13 cellular contexts compared by ENCODE assay signal in genomic region chr13:33283195-33283910, GRCh38. TPM values are rescaled to one million over a fixed set of nuclear protein-coding genes. Genes with fewer than 3 reads are reported as not detected.
DNase-seq lines count a peak whose midpoint lies in the region; ATAC-seq and TF ChIP-seq lines count a peak whose summit lies in the region.
"Had no signal": no experiment of that assay in that cellular context is flagged by ENCODE, and none has a peak within 500 bp of the region (broad histone marks: within the 10 kb centered on the region; RNA-seq: fewer than 3 reads in every experiment).

No MANE protein-coding gene starts in this region.

- no TSS peak for BruUV-seq in mammary epithelial cell (replicated peaks; lab: Mats Ljungman, UMichigan)
- BruUV-seq in Caco-2 (replicated peaks; lab: Mats Ljungman, UMichigan): no TSS peak

- H3K27ac Mint-ChIP-seq in Caco-2 (ENCODE audit: unreplicated experiment): no peak overlapping the region
- H3K27ac Mint-ChIP-seq: activated CD8-positive, alpha-beta T cell treated with anti-CD3 and anti-CD28 coated beads, Interleukin-2, amount 10 ng/mL, durations not matched to agents 7 days and 5 days; activated naive CD8-positive, alpha-beta T cell treated with anti-CD3 and anti-CD28 coated beads for 36 hours; stimulated activated effector memory CD8-positive, alpha-beta T cell treated with anti-CD3 and anti-CD28 coated beads, Interleukin-12 subunit alpha, Interleukin-12 subunit beta, amount 100 ng/mL, for 72 hours had no signal

- H3K9me3 ChIP-seq in mammary epithelial cell (replicated peaks; ENCODE audit: insufficient read depth, low read length): no peaks in the 10 kb centered on the region
- H3K9me3 ChIP-seq in stomach smooth muscle (ENCODE audit: control insufficient read depth in 2 of 2, low read length in 2 of 2): no peaks in the 10 kb centered on the region
- no peaks in the 10 kb centered on the region for H3K9me3 ChIP-seq in Caco-2
- H3K9me3 ChIP-seq in mucosa of descending colon: no peaks in the 10 kb centered on the region

- H3K27me3 Mint-ChIP-seq in Caco-2 (ENCODE audit: insufficient read depth, unreplicated experiment): no peaks in the 10 kb centered on the region
- H3K27me3 Mint-ChIP-seq in activated T-cell treated with anti-CD3 and anti-CD28 coated beads, Interleukin-2, amount 50 U/mL, for 4 hours (ENCODE audit: low read depth): peaks cover 36% of the 10 kb centered on the region

- in situ Hi-C loops in mammary epithelial cell (cut with MboI; ENCODE audit: low sequenced_read_pairs in 2 of 2): no loop called here

- CTCF ChIA-PET in mammary epithelial cell (lab: Charles Lee; ENCODE audit: low non-redundant PET): no interaction called here
- CTCF ChIA-PET in Caco-2 (lab: Charles Lee): no interaction called here

- no peaks in the 10 kb centered on the region for H4K20me1 ChIP-seq in mammary epithelial cell (ENCODE audit: insufficient read depth, low read length)

- peak overlapping the region; percentile 100 for H3K9ac ChIP-seq in mammary epithelial cell (ENCODE audit: insufficient read depth, low read length)
- peak overlapping the region in 1 of 2 donors; percentile 34 for H3K9ac ChIP-seq in stomach smooth muscle (ENCODE audit: low read length in 2 of 2)

- TF ChIP-seq CTCF in mammary epithelial cell (conservative IDR thresholded peaks at IDR 0.05 in 1 of 2, IDR thresholded peaks at IDR 0.05 in 1 of 2; ENCODE audit: extremely low read depth in 1 of 2, insufficient read depth in 1 of 2, low read depth in 1 of 2, low read length in 2 of 2) (no peak), Caco-2 (IDR thresholded peaks at IDR 0.05; ENCODE audit: insufficient read depth in 1 of 2, low read depth in 1 of 2, low read length in 1 of 2, severe bottlenecking in 1 of 2, unreplicated experiment in 1 of 2) (no peak), mucosa of descending colon (IDR thresholded peaks at IDR 0.05) (no peak)

- peaks cover 19% of the 10 kb centered on the region for H3K36me3 Mint-ChIP-seq in Caco-2 (ENCODE audit: insufficient read depth, unreplicated experiment)
- no peaks in the 10 kb centered on the region for H3K36me3 Mint-ChIP-seq in activated T-cell treated with anti-CD3 and anti-CD28 coated beads, Interleukin-2, amount 50 U/mL, for 4 hours (ENCODE audit: insufficient read depth)
- H3K36me3 Mint-ChIP-seq: activated naive CD8-positive, alpha-beta T cell treated with anti-CD3 and anti-CD28 coated beads for 36 hours; stimulated activated effector memory CD8-positive, alpha-beta T cell treated with anti-CD3 and anti-CD28 coated beads, Interleukin-12 subunit alpha, Interleukin-12 subunit beta, amount 100 ng/mL, for 72 hours had no signal

- WGBS in mammary epithelial cell (ENCODE audit: low coverage, missing lambda C conversion rate): 89% methylated on average over 1 of the region's 1 CpG

- H3K4me3 ChIP-seq in mammary epithelial cell (replicated peaks in 1 of 3; ENCODE audit: insufficient read depth in 1 of 3, low read depth in 2 of 3, low read length in 3 of 3) (peak overlapping the region in 2 of 3 experiments; percentile 67 to 94), stomach smooth muscle (ENCODE audit: low read length in 2 of 2) (peak overlapping the region; percentile 84 to 95), Caco-2 (ENCODE audit: low read depth, low read length) (no peak overlapping the region), mucosa of descending colon (no peak overlapping the region)

- dilution Hi-C loops in mammary epithelial cell (cut with HindIII; ENCODE audit: low sequenced_read_pairs): no loop called here

- H2AFZ ChIP-seq in mammary epithelial cell (ENCODE audit: low read depth, low read length): no peak overlapping the region

- peaks cover 51% of the 10 kb centered on the region for H3K4me1 ChIP-seq in mammary epithelial cell (ENCODE audit: insufficient read depth, low read length)
- peaks cover 22% of the 10 kb centered on the region for H3K4me1 ChIP-seq in stomach smooth muscle (ENCODE audit: control insufficient read depth, insufficient read depth, low read length)
- peaks cover 14% of the 10 kb centered on the region; the same call in 1 of the 2 replicates for H3K4me1 ChIP-seq in Caco-2
- peaks cover 28% of the 10 kb centered on the region for H3K4me1 ChIP-seq in mucosa of descending colon (ENCODE audit: low read depth)

- peak overlapping the region; percentile 75 for H3K4me2 ChIP-seq in mammary epithelial cell (ENCODE audit: insufficient read depth, low read depth, low read length)

- H3K36me3 ChIP-seq in mammary epithelial cell (ENCODE audit: insufficient read depth, low read length): no peaks in the 10 kb centered on the region
- no peaks in the 10 kb centered on the region for H3K36me3 ChIP-seq in stomach smooth muscle (ENCODE audit: control insufficient read depth in 2 of 2, insufficient read depth in 2 of 2, low read length in 2 of 2)
- H3K36me3 ChIP-seq in Caco-2 (ENCODE audit: control insufficient read depth, insufficient read depth, low read length): no peaks in the 10 kb centered on the region
- H3K36me3 ChIP-seq in mucosa of descending colon (ENCODE audit: low read depth): no peaks in the 10 kb centered on the region

- H3K27ac ChIP-seq in mammary epithelial cell (ENCODE audit: insufficient read depth, low read depth, low read length) (peak overlapping the region; percentile 99), layer of hippocampus (ENCODE audit: low read depth, low read length) (peak overlapping the region; percentile 76), stomach smooth muscle (ENCODE audit: low read length) (no peak overlapping the region)

- H3K9me3 Mint-ChIP-seq in Caco-2 (ENCODE audit: unreplicated experiment): no peaks in the 10 kb centered on the region
- no peaks in the 10 kb centered on the region for H3K9me3 Mint-ChIP-seq in activated T-cell treated with anti-CD3 and anti-CD28 coated beads, Interleukin-2, amount 50 U/mL, for 4 hours
- H3K9me3 Mint-ChIP-seq: activated naive CD8-positive, alpha-beta T cell treated with anti-CD3 and anti-CD28 coated beads for 36 hours; stimulated activated effector memory CD8-positive, alpha-beta T cell treated with anti-CD3 and anti-CD28 coated beads, Interleukin-12 subunit alpha, Interleukin-12 subunit beta, amount 100 ng/mL, for 72 hours had no signal

- H3K27me3 ChIP-seq in mammary epithelial cell (ENCODE audit: insufficient read depth, low read length): no peaks in the 10 kb centered on the region
- no peaks in the 10 kb centered on the region for H3K27me3 ChIP-seq in layer of hippocampus (ENCODE audit: control insufficient read depth, insufficient read depth, low read length)
- H3K27me3 ChIP-seq in stomach smooth muscle (ENCODE audit: control insufficient read depth in 1 of 2, insufficient read depth in 2 of 2, low read length in 2 of 2): no peaks in the 10 kb centered on the region
- H3K27me3 ChIP-seq in Caco-2 (replicated peaks; ENCODE audit: control insufficient read depth, insufficient read depth, low read length): no peaks in the 10 kb centered on the region

- peak; percentile 14 for DNase-seq in HT1080 (ENCODE audit: low read depth)
- no peak for DNase-seq in mammary epithelial cell
- no peak for DNase-seq in Caco-2
- no peak for DNase-seq in activated T-cell treated with anti-CD3 and anti-CD28 coated beads, Interleukin-2, amount 50 U/mL, for 4 hours
- no peak for DNase-seq in mucosa of descending colon
- DNase-seq in GM19240 (ENCODE audit: insufficient read length, low spot score): no peak
- DNase-seq: activated CD8-positive, alpha-beta T cell treated with anti-CD3 and anti-CD28 coated beads, Interleukin-2, amount 10 ng/mL, durations not matched to agents 7 days and 5 days; activated naive CD8-positive, alpha-beta T cell treated with anti-CD3 and anti-CD28 coated beads for 36 hours; NCI-H1417; T-helper 2 cell had no signal

- intact Hi-C loops in mammary epithelial cell (cut with micrococcal nuclease): loop anchor here (10.0 kb wide), 2 partner anchors 159 to 441 kb away; no protein-coding TSS in a partner anchor
- intact Hi-C loops in Caco-2 (cut with micrococcal nuclease; ENCODE audit: unreplicated experiment): no loop called here
- intact Hi-C loops in mucosa of descending colon (cut with DNase I, micrococcal nuclease): no loop called here

- H3K4me1 Mint-ChIP-seq in Caco-2 (ENCODE audit: low read depth, unreplicated experiment): peaks cover 19% of the 10 kb centered on the region
- peaks cover 15% of the 10 kb centered on the region for H3K4me1 Mint-ChIP-seq in activated T-cell treated with anti-CD3 and anti-CD28 coated beads, Interleukin-2, amount 50 U/mL, for 4 hours (ENCODE audit: low read depth)

- ATAC-seq in activated T-cell treated with anti-CD3 and anti-CD28 coated beads, Interleukin-2, amount 50 U/mL, for 4 hours: no peak
- ATAC-seq in mucosa of descending colon: no peak
- ATAC-seq: activated CD8-positive, alpha-beta T cell treated with anti-CD3 and anti-CD28 coated beads, Interleukin-2, amount 10 ng/mL, durations not matched to agents 7 days and 5 days; stimulated activated effector memory CD8-positive, alpha-beta T cell treated with anti-CD3 and anti-CD28 coated beads, Interleukin-12 subunit alpha, Interleukin-12 subunit beta, amount 100 ng/mL, for 72 hours had no signal

- H3K79me2 ChIP-seq in mammary epithelial cell (ENCODE audit: insufficient read depth, low read length): peaks cover 56% of the 10 kb centered on the region

- H3K4me3 Mint-ChIP-seq in Caco-2 (ENCODE audit: unreplicated experiment): no peak overlapping the region
- H3K4me3 Mint-ChIP-seq in activated T-cell treated with anti-CD3 and anti-CD28 coated beads, Interleukin-2, amount 50 U/mL, for 4 hours: no peak overlapping the region
- H3K4me3 Mint-ChIP-seq: activated CD8-positive, alpha-beta T cell treated with anti-CD3 and anti-CD28 coated beads, Interleukin-2, amount 10 ng/mL, durations not matched to agents 7 days and 5 days; activated naive CD8-positive, alpha-beta T cell treated with anti-CD3 and anti-CD28 coated beads for 36 hours; stimulated activated effector memory CD8-positive, alpha-beta T cell treated with anti-CD3 and anti-CD28 coated beads, Interleukin-12 subunit alpha, Interleukin-12 subunit beta, amount 100 ng/mL, for 72 hours had no signal

- POLR2A ChIA-PET in Caco-2 (lab: Charles Lee): no interaction called here

RNA-seq across cellular contexts. Expression of gene STARD13, which starts 2.2 kb away (rescaled TPM):
- total RNA-seq in HT1080 (2014; rRNA removed; shearing (Covaris generic)): 9.6 and 11.2 TPM in 2 replicates
- 11.2 and 11.6 TPM in 2 replicates for polyA plus RNA-seq in HT1080 (2015; cell fraction: cytosol; rRNA removed)
- 35.1 and 36.8 TPM in 2 replicates for polyA plus RNA-seq in HT1080 (2015; cell fraction: nucleus; rRNA removed)
- total RNA-seq in mammary epithelial cell: 10 to 100 TPM; 10.8 to 15.5 TPM
- polyA plus RNA-seq in mammary epithelial cell: 3.8 TPM
- 21.7 TPM for polyA minus RNA-seq in mammary epithelial cell
- total RNA-seq in Caco-2 (2022): 9.1 and 12.9 TPM in 2 replicates
- under 1 TPM; 0.05 to 0.15 (median 0.14) TPM for total RNA-seq in activated T-cell treated with anti-CD3 and anti-CD28 coated beads, Interleukin-2, amount 50 U/mL, for 4 hours
- 10 to 100 TPM; 34.5 to 92.4 (median 35.2) TPM for total RNA-seq in mucosa of descending colon
- total RNA-seq: activated CD8-positive, alpha-beta T cell treated with anti-CD3 and anti-CD28 coated beads, Interleukin-2, amount 10 ng/mL, durations not matched to agents 7 days and 5 days had no signal

Comparison
In these comparisons a context has a peak if more than half of its experiments do, and no peak if none do; other contexts are left out.
1. H3K4me3 ChIP-seq: peak in mammary epithelial cell (2 of 3) and stomach smooth muscle (2 of 2); none in Caco-2 (single experiment) and mucosa of descending colon (single experiment).